ENCODE assay signal across 9 cellular contexts in the genomic region with DNA sequence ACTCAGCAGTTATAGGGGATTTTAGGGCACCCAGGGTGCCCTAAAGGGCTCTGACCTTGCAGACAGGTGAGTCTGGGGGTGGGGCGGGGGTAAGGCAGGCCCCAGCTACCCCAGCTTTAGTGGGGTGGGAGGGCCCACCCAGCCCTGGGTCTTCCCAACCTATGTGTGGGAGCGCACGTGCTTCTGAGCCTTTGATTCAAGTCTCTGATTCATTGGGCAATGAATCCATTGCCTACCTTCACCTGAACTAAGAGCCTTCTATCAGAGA. TPM values are rescaled to one million over a fixed set of nuclear protein-coding genes. Genes with fewer than 3 reads are reported as not detected.
DNase-seq lines count a peak whose midpoint lies in the region; ATAC-seq and TF ChIP-seq lines count a peak whose summit lies in the region.
"Had no signal": no experiment of that assay in that cellular context is flagged by ENCODE, and none has a peak within 500 bp of the region (broad histone marks: within the 10 kb centered on the region; RNA-seq: fewer than 3 reads in every experiment).

No MANE protein-coding gene starts in this region.

- no peaks in the 10 kb centered on the region for H3K27me3 Mint-ChIP-seq in Calu3 (ENCODE audit: unreplicated experiment)

- H3K27ac Mint-ChIP-seq in Calu3 (ENCODE audit: unreplicated experiment) = peak overlapping the region; percentile 99

- H3K27ac ChIP-seq in WERI-Rb-1 (peak overlapping the region; percentile 74), psoas muscle (peak overlapping the region; percentile 97)

- CTCF ChIA-PET in Calu3 (lab: Charles Lee) = interaction anchor here (1.0 to 2.2 kb wide), 6 partner anchors 17 to 112 kb away, joined by 3 to 21 read pairs (median 6); no protein-coding TSS in a partner anchor

- no TSS peak for BruUV-seq in Calu3 (replicated peaks; lab: Mats Ljungman, UMichigan)

- no peaks in the 10 kb centered on the region for H3K9me3 ChIP-seq in WERI-Rb-1 (ENCODE audit: severe bottlenecking)
- H3K9me3 ChIP-seq in psoas muscle = no peaks in the 10 kb centered on the region

- peaks cover 21% of the 10 kb centered on the region for H3K36me3 ChIP-seq in WERI-Rb-1
- peaks cover 2 to 43% of the 10 kb centered on the region in 2 donors for H3K36me3 ChIP-seq in psoas muscle (ENCODE audit: insufficient read depth in 1 of 2, low read depth in 1 of 2)

- H3K36me3 Mint-ChIP-seq in Calu3 (ENCODE audit: insufficient read depth, unreplicated experiment) = peaks cover 62% of the 10 kb centered on the region

- DNase-seq in Calu3 (no peak), WERI-Rb-1 (no peak), fibroblast of pulmonary artery (ENCODE audit: low read depth) (no peak), psoas muscle (no peak), NCI-H128 (lab: John Stamatoyannopoulos, UW; ENCODE audit: unreplicated experiment) (no peak), DMS153 (lab: John Stamatoyannopoulos, UW) (no peak), NCI-H524 (lab: John Stamatoyannopoulos, UW) (no peak)

- WGBS in psoas muscle, 3 donors = 47 to 67% (median 62%) methylated on average over 3 of the region's 3 CpGs

- H3K4me1 ChIP-seq in psoas muscle = peaks cover 28% of the 10 kb centered on the region

- TF ChIP-seq CTCF in Calu3 (IDR thresholded peaks at IDR 0.05; ENCODE audit: unreplicated experiment) (no peak), WERI-Rb-1 (IDR thresholded peaks at IDR 0.05; ENCODE audit: low read depth, low read length) (no peak), fibroblast of pulmonary artery (IDR thresholded peaks at IDR 0.05; ENCODE audit: low read length, missing control alignments) (no peak), psoas muscle (IDR thresholded peaks at IDR 0.05) (no peak)

- no peak for ATAC-seq in psoas muscle
- ATAC-seq in GM19452 (IDR thresholded peaks at IDR 0.05; ENCODE audit: unreplicated experiment) = no peak

- H3K4me1 Mint-ChIP-seq in Calu3 (ENCODE audit: low read depth, unreplicated experiment) = peaks cover 9% of the 10 kb centered on the region

- H3K4me3 Mint-ChIP-seq in Calu3 (ENCODE audit: low read depth, unreplicated experiment) = peak overlapping the region; percentile 91

- intact Hi-C loops in Calu3 (cut with micrococcal nuclease; ENCODE audit: unreplicated experiment) (loop anchor here (1.0 to 10.0 kb wide), 2 partner anchors 50 to 224 kb away; a partner anchor contains a TSS), psoas muscle (cut with DNase I) (loop anchor here (2.0 to 5.0 kb wide), 4 partner anchors 48 to 217 kb away; no protein-coding TSS in a partner anchor)

- peak overlapping the region; percentile 61 for H3K4me3 ChIP-seq in WERI-Rb-1 (ENCODE audit: low read depth, low read length)
- peak overlapping the region; percentile 42 for H3K4me3 ChIP-seq in fibroblast of pulmonary artery (replicated peaks; ENCODE audit: low read depth, low read length)
- H3K4me3 ChIP-seq in psoas muscle = peak overlapping the region; percentile 73

- H3K27me3 ChIP-seq in WERI-Rb-1 (ENCODE audit: insufficient read depth, low read depth, severe bottlenecking) = no peaks in the 10 kb centered on the region
- no peaks in the 10 kb centered on the region for H3K27me3 ChIP-seq in psoas muscle (ENCODE audit: insufficient read depth in 3 of 3, low read length in 2 of 3)

- H3K9me3 Mint-ChIP-seq in Calu3 (ENCODE audit: low read depth, unreplicated experiment) = no peaks in the 10 kb centered on the region

RNA-seq across cellular contexts. Expression of a gene that starts 0.9 kb away (rescaled TPM):
- total RNA-seq in Calu3 (2022) (56.3 and 78.5 TPM in 2 replicates), psoas muscle (10 to 100 TPM; 10.2 to 62.0 (median 52.2) TPM)
- 100 to 1,000 TPM in 1 of 3 donors, 10 to 100 TPM in 2; 28.1 to 131 (median 33.4) TPM for polyA plus RNA-seq in psoas muscle
- polyA plus RNA-seq: neural cell had no signal
